11 cellular contexts compared by ENCODE assay signal in genomic region chr2:112216158-112216557, GRCh38. TPM values are rescaled to one million over a fixed set of nuclear protein-coding genes. Genes with fewer than 3 reads are reported as not detected.
A peak's percentile ranks its signal among the peaks of the same experiment; 100 is the strongest.
DNase-seq lines count a peak whose midpoint lies in the region; ATAC-seq, FAIRE-seq and TF ChIP-seq lines count a peak whose summit lies in the region.
"Had no signal": no experiment of that assay in that cellular context is flagged by ENCODE, and none has a peak within 500 bp of the region (broad histone marks: within the 10 kb centered on the region; RNA-seq: fewer than 3 reads in every experiment).

No MANE protein-coding gene starts in this region.

- peaks cover 8% of the 10 kb centered on the region; the same call in 2 of the 3 replicates for H3K9me3 ChIP-seq in A549

- ATAC-seq in A549: peak in 1 of 2 experiments; percentile 63; a peak in 3 of 6 replicates
- ATAC-seq in GM19395 (IDR thresholded peaks at IDR 0.05; ENCODE audit: unreplicated experiment): no peak
- ATAC-seq in activated T-helper 17 cell treated with anti-CD3 and anti-CD28 coated beads, Interleukin-2, amount 50 U/mL, for 72 hours (replicated peaks): no peak

- POLR2A ChIA-PET in A549 (lab: Yijun Ruan, JAX): no interaction called here

- H3K27ac Mint-ChIP-seq in activated T-helper 17 cell treated with anti-CD3 and anti-CD28 coated beads, Interleukin-2, amount 50 U/mL, for 72 hours: no peak overlapping the region

- TF ChIP-seq RAD21 in A549 (conservative IDR thresholded peaks at IDR 0.05 in 1 of 2, IDR thresholded peaks at IDR 0.05 in 1 of 2): no peak

- in situ Hi-C loops in SK-MEL-5 (cut with HindIII; ENCODE audit: low pct_unique_long_range_greater_than_20kb, low sequenced_read_pairs): no loop called here

- TF ChIP-seq EP300 in A549 (IDR thresholded peaks at IDR 0.05): no peak

- no peak overlapping the region for H3K27ac ChIP-seq in A549

- TF ChIP-seq CTCF in A549 (IDR thresholded peaks at IDR 0.05): peak; percentile 17; the same call in 1 of the 3 replicates

- H3K4me2 ChIP-seq in A549: no peak overlapping the region

- H3K4me1 Mint-ChIP-seq in activated T-helper 17 cell treated with anti-CD3 and anti-CD28 coated beads, Interleukin-2, amount 50 U/mL, for 72 hours: no peaks in the 10 kb centered on the region

- TF ChIP-seq POLR2A in A549 (IDR thresholded peaks at IDR 0.05; ENCODE audit: low read length) (no peak), H54 (IDR thresholded peaks at IDR 0.05; ENCODE audit: low read depth, low read length) (no peak)

- WGBS in A549 (ENCODE audit: missing lambda C conversion rate): 90% methylated on average over 3 of the region's 3 CpGs

- no peak for FAIRE-seq in A549 (lab: Jason Lieb, UNC)
- peak; percentile 45 for FAIRE-seq in H54 (lab: Jason Lieb, UNC)

- H3K4me3 Mint-ChIP-seq in activated T-helper 17 cell treated with anti-CD3 and anti-CD28 coated beads, Interleukin-2, amount 50 U/mL, for 72 hours: no peak overlapping the region

- H3K27me3 Mint-ChIP-seq in activated T-helper 17 cell treated with anti-CD3 and anti-CD28 coated beads, Interleukin-2, amount 50 U/mL, for 72 hours: no peaks in the 10 kb centered on the region

- no peak overlapping the region for H3K4me3 ChIP-seq in A549

- peaks cover 40% of the 10 kb centered on the region for H3K36me3 Mint-ChIP-seq in activated T-helper 17 cell treated with anti-CD3 and anti-CD28 coated beads, Interleukin-2, amount 50 U/mL, for 72 hours (ENCODE audit: low read depth)

- DNase-seq in A549 (ENCODE audit: low read depth in 1 of 2, low spot score in 1 of 2): peak in 1 of 2 experiments; percentile 31
- DNase-seq in H54 (ENCODE audit: insufficient read length, low spot score): no peak
- peak; percentile 63 for DNase-seq in SK-MEL-5 (ENCODE audit: low read depth, low spot score)
- peak; percentile 43 for DNase-seq in fibroblast of peridontal ligament (ENCODE audit: extremely low read depth)
- DNase-seq in SKM-1 (lab: John Stamatoyannopoulos, UW; ENCODE audit: unreplicated experiment): no peak
- no peak for DNase-seq in HCEC 1CT
- DNase-seq: activated CD8-positive, alpha-beta memory T cell treated with anti-CD3 and anti-CD28 coated beads, Interleukin-2, amount 50 U/mL, for 48 hours; stimulated activated CD4-positive, alpha-beta T cell treated with anti-CD3 and anti-CD28 coated beads, Interleukin-1b, Interleukin-23, amount 100 ng/mL, for 48 hours; substantia nigra had no signal

- H3K4me1 ChIP-seq in A549: no peaks in the 10 kb centered on the region

- H3K9me3 Mint-ChIP-seq in activated T-helper 17 cell treated with anti-CD3 and anti-CD28 coated beads, Interleukin-2, amount 50 U/mL, for 72 hours: no peaks in the 10 kb centered on the region

- CTCF ChIA-PET in A549 (lab: Yijun Ruan, JAX): interaction anchor here (1.0 to 1.5 kb wide), 3 partner anchors 21 to 329 kb away, joined by 3 read pairs; no protein-coding TSS in a partner anchor

TF ChIP-seq in A549, 52 proteins besides CTCF, POLR2A, EP300 and RAD21:
- TF ChIP-seq REST (IDR thresholded peaks at IDR 0.05): no peak
- no peak for TF ChIP-seq PBX3 (IDR thresholded peaks at IDR 0.05)
- TF ChIP-seq MAFK (IDR thresholded peaks at IDR 0.05; ENCODE audit: partially characterized antibody): no peak
- no peak for TF ChIP-seq CEBPB (IDR thresholded peaks at IDR 0.05)
- no peak for TF ChIP-seq CBX2 (IDR thresholded peaks at IDR 0.05; ENCODE audit: borderline replicate concordance, low read depth)
- no peak for TF ChIP-seq NFE2L2 (conservative IDR thresholded peaks at IDR 0.05; ENCODE audit: low read length)
- no peak for TF ChIP-seq PHF8 (IDR thresholded peaks at IDR 0.05; ENCODE audit: borderline replicate concordance, low read depth)
- TF ChIP-seq KDM1A (IDR thresholded peaks at IDR 0.05; ENCODE audit: low read depth): no peak
- no peak for TF ChIP-seq KDM5A (IDR thresholded peaks at IDR 0.05)

RNA-seq across cellular contexts. Expression of gene ZC3H8, which starts 38.7 kb away (rescaled TPM):
- 10.1 and 20.2 TPM in 2 replicates for polyA plus RNA-seq in A549 (2011; rRNA removed)
- 3.7 and 4.2 TPM in 2 replicates for polyA plus RNA-seq in A549 (2012; cell fraction: cytosol; rRNA removed)
- polyA plus RNA-seq in A549 (2012; cell fraction: nucleus; rRNA removed): 2.7 and 2.9 TPM in 2 replicates
- polyA plus RNA-seq in A549 (2017; fragmentation: RNase III; extraction: RNeasy Plus Mini Kit Qiagen cat#74134 plus additional on column Dnase treatment): 13.2 to 16.5 TPM (median 15.2 TPM) in 3 replicates
- 2.2 and 2.7 TPM in 2 replicates for polyA minus RNA-seq in A549 (2011; rRNA and poly(A)+ RNA removed)
- 19.7 and 22.7 TPM in 2 replicates for total RNA-seq in SK-MEL-5 (2014; rRNA removed; shearing (Covaris generic))
- 12.0 and 19.2 TPM in 2 replicates for polyA plus RNA-seq in SK-MEL-5 (2015; cell fraction: cytosol; rRNA removed)
- polyA plus RNA-seq in SK-MEL-5 (2015; cell fraction: nucleus; rRNA removed): 43.6 and 81.2 TPM in 2 replicates
- total RNA-seq in activated T-helper 17 cell treated with anti-CD3 and anti-CD28 coated beads, Interleukin-2, amount 50 U/mL, for 72 hours: 10 to 100 TPM; 21.2 to 29.5 TPM

RNA-seq across cellular contexts. Expression of gene ZC3H6, which starts 59.2 kb away (rescaled TPM):
- 1.9 and 2.0 TPM in 2 replicates for polyA plus RNA-seq in A549 (2011; rRNA removed)
- 0.08 TPM in 2 replicates for polyA plus RNA-seq in A549 (2012; cell fraction: cytosol; rRNA removed)
- polyA plus RNA-seq in A549 (2012; cell fraction: nucleus; rRNA removed): 0.08 and 0.13 TPM in 2 replicates
- 0.33 to 0.75 TPM (median 0.59 TPM) in 3 replicates for polyA plus RNA-seq in A549 (2017; fragmentation: RNase III; extraction: RNeasy Plus Mini Kit Qiagen cat#74134 plus additional on column Dnase treatment)
- 1.9 TPM in 2 replicates for polyA minus RNA-seq in A549 (2011; rRNA and poly(A)+ RNA removed)
- 1.8 and 2.0 TPM in 2 replicates for total RNA-seq in SK-MEL-5 (2014; rRNA removed; shearing (Covaris generic))
- polyA plus RNA-seq in SK-MEL-5 (2015; cell fraction: cytosol; rRNA removed): 0.95 and 1.6 TPM in 2 replicates
- 2.0 and 3.2 TPM in 2 replicates for polyA plus RNA-seq in SK-MEL-5 (2015; cell fraction: nucleus; rRNA removed)
- total RNA-seq in activated T-helper 17 cell treated with anti-CD3 and anti-CD28 coated beads, Interleukin-2, amount 50 U/mL, for 72 hours: 10 to 100 TPM in 1 of 2 donors, 1 to 10 TPM in 1; 2.1 to 11.8 TPM

Comparison
In these comparisons a context has a peak if more than half of its experiments do, and no peak if none do; other contexts are left out.
1. DNase-seq: peak in SK-MEL-5 (single experiment) and fibroblast of peridontal ligament (single experiment); none in H54 (single experiment), SKM-1 (single experiment) and HCEC 1CT (single experiment).